In genomic region chr19:13881231-13881691, GRCh38 we compare ENCODE assay signal across 8 cellular contexts. TPM values are rescaled to one million over a fixed set of nuclear protein-coding genes. Genes with fewer than 3 reads are reported as not detected.
DNase-seq lines count a peak whose midpoint lies in the region; ATAC-seq and TF ChIP-seq lines count a peak whose summit lies in the region.

No MANE protein-coding gene starts in this region.

- ATAC-seq in HG03378 (IDR thresholded peaks at IDR 0.05; ENCODE audit: unreplicated experiment): no peak

- H3K27ac ChIP-seq in caudate nucleus (ENCODE audit: low read depth, low read length): peak overlapping the region; percentile 67

- DNase-seq in D341Med (ENCODE audit: low spot score) (peak; percentile 33), LHCN-M2 (ENCODE audit: low read depth) (peak; percentile 47), caudate nucleus (lab: John Stamatoyannopoulos, UW) (no peak), osteocyte (ENCODE audit: extremely low spot score, unreplicated experiment) (no peak), hippocampal formation (lab: John Stamatoyannopoulos, UW) (no peak), SKM-1 (lab: John Stamatoyannopoulos, UW; ENCODE audit: unreplicated experiment) (no peak)
- DNase-seq in effector CD8-positive, alpha-beta T cell (lab: John Stamatoyannopoulos, UW): no peak

- H3K27me3 Mint-ChIP-seq in osteocyte (ENCODE audit: unreplicated experiment): no peaks in the 10 kb centered on the region

- H3K36me3 Mint-ChIP-seq in osteocyte (ENCODE audit: unreplicated experiment): no peaks in the 10 kb centered on the region

- peaks cover 34% of the 10 kb centered on the region for H3K4me1 Mint-ChIP-seq in osteocyte (ENCODE audit: unreplicated experiment)

- no peaks in the 10 kb centered on the region for H3K9me3 Mint-ChIP-seq in osteocyte (ENCODE audit: unreplicated experiment)

- no peak for TF ChIP-seq CTCF in osteocyte (IDR thresholded peaks at IDR 0.05)

- H3K27ac Mint-ChIP-seq in osteocyte (ENCODE audit: unreplicated experiment): peak overlapping the region; percentile 93

- H3K4me3 Mint-ChIP-seq in osteocyte (ENCODE audit: unreplicated experiment): peak overlapping the region; percentile 14

RNA-seq across cellular contexts. Expression of gene NANOS3, which starts 4.3 kb away (rescaled TPM):
- not detected in 2 replicates for total RNA-seq in LHCN-M2 (2014; rRNA removed)
- polyA plus RNA-seq in LHCN-M2 (2012): 1.3 TPM
- 1.1 and 3.5 TPM in 2 replicates for total RNA-seq in osteocyte

RNA-seq across cellular contexts. Expression of gene BRME1, which starts 24.7 kb away (rescaled TPM):
- total RNA-seq in LHCN-M2 (2014; rRNA removed): 1.1 and 1.7 TPM in 2 replicates
- 0.73 TPM for polyA plus RNA-seq in LHCN-M2 (2012)
- 3.7 and 4.1 TPM in 2 replicates for total RNA-seq in osteocyte

RNA-seq across cellular contexts. Expression of gene CC2D1A, which starts 24.7 kb away (rescaled TPM):
- total RNA-seq in LHCN-M2 (2014; rRNA removed) (19.2 and 21.0 TPM in 2 replicates), osteocyte (44.3 and 51.3 TPM in 2 replicates)
- polyA plus RNA-seq in LHCN-M2 (2012): 12.6 TPM

RNA-seq across cellular contexts. Expression of gene PODNL1, which starts 57.0 kb away (rescaled TPM):
- 2.1 and 5.2 TPM in 2 replicates for total RNA-seq in LHCN-M2 (2014; rRNA removed)
- polyA plus RNA-seq in LHCN-M2 (2012): 11.7 TPM
- total RNA-seq in osteocyte: 2.3 and 2.4 TPM in 2 replicates

Comparison
In these comparisons a context has a peak if more than half of its experiments do, and no peak if none do; other contexts are left out.
1. DNase-seq: peak in D341Med (single experiment) and LHCN-M2 (single experiment); none in caudate nucleus (0 of 61), osteocyte (single experiment), hippocampal formation (0 of 2), effector CD8-positive, alpha-beta T cell (single experiment) and SKM-1 (single experiment).